In the genomic region with DNA sequence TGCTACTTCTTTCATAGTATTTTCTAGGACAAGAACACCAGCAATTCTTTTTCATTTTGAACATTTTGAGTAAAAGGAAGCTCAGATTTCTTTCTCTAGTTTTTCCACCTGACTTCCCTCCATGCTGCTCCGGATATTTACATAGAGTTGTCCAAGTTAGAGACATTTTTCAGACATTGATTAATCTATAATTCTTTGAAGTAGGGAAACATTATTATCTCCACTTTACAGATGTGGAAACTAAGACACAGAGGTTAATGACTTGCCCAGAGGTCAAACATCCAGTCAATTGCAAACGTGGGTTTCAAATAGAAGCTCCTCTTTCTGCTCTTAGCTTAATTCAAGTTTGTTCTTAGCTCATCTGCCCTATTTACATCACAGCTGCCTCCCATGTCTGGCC, we compare ENCODE assay signal across 28 cellular contexts.
"Had no signal": no experiment of that assay in that cellular context is flagged by ENCODE, and none has a peak within 500 bp of the region (broad histone marks: within the 10 kb centered on the region; RNA-seq: fewer than 3 reads in every experiment).

No MANE protein-coding gene starts in this region.

- DNase-seq: hypothalamus; immature natural killer cell; kidney; left colon; left lung; lower lobe of right lung; mammary epithelial cell; mesenchymal stem cell; naive B cell; natural killer cell; nephron progenitor cell; occipital lobe; stimulated activated CD4-positive, alpha-beta T cell treated with anti-CD3 and anti-CD28 coated beads, Interleukin-12 subunit alpha, Interleukin-12 subunit beta, amount 100 ng/mL, for 4 hours; stimulated activated CD4-positive, alpha-beta T cell treated with anti-CD3 and anti-CD28 coated beads, Interleukin-15, amount 100 ng/mL, for 24 hours; stimulated activated CD4-positive, alpha-beta T cell treated with anti-CD3 and anti-CD28 coated beads, Interleukin-2, amount 100 ng/mL, for 24 hours; stimulated activated CD4-positive, alpha-beta T cell treated with anti-CD3 and anti-CD28 coated beads, Interleukin-4, amount 100 ng/mL, for 1 hour; stimulated activated naive CD4-positive, alpha-beta T cell; tibial artery; upper lobe of right lung had no signal

- H3K4me1 ChIP-seq: left lung, lower lobe of right lung, neural progenitor cell, parathyroid adenoma, right atrium auricular region, suprapubic skin, tibial artery, upper lobe of right lung had no signal

- H3K36me3 Mint-ChIP-seq: immature natural killer cell, naive B cell, natural killer cell, neural progenitor cell had no signal

- H3K4me3 Mint-ChIP-seq: immature natural killer cell; naive B cell; natural killer cell; nephron progenitor cell; neural progenitor cell; stimulated activated naive CD8-positive, alpha-beta T cell treated with anti-CD3 and anti-CD28 coated beads, Interleukin-15, Interleukin-2, amounts not matched to agents 100 ng/mL and 50 ng/mL, for 24 hours had no signal

- ATAC-seq: left colon, left lung, lower lobe of right lung, natural killer cell, sciatic nerve, upper lobe of right lung had no signal

- H3K9me3 ChIP-seq: left lung, lower lobe of right lung, neutrophil, right atrium auricular region, suprapubic skin, thoracic aorta, tibial artery, upper lobe of right lung had no signal

- H3K36me3 ChIP-seq: left lung, lower lobe of right lung, neural progenitor cell, neutrophil, right atrium auricular region, suprapubic skin, thoracic aorta, tibial artery, upper lobe of right lung had no signal

- H3K27ac ChIP-seq: left lung, lower lobe of right lung, neural progenitor cell, neutrophil, parathyroid adenoma, right atrium auricular region, skin epidermis, suprapubic skin, thoracic aorta, tibial artery, upper lobe of right lung had no signal

- H3K4me1 Mint-ChIP-seq: immature natural killer cell, naive B cell, natural killer cell, neural progenitor cell had no signal

- H3K27ac Mint-ChIP-seq: immature natural killer cell; naive B cell; natural killer cell; neural progenitor cell; stimulated activated naive CD8-positive, alpha-beta T cell treated with anti-CD3 and anti-CD28 coated beads, Interleukin-15, Interleukin-2, amounts not matched to agents 100 ng/mL and 50 ng/mL, for 24 hours had no signal

- H3K9me3 Mint-ChIP-seq: nephron progenitor cell; neural progenitor cell; stimulated activated naive CD8-positive, alpha-beta T cell treated with anti-CD3 and anti-CD28 coated beads, Interleukin-15, Interleukin-2, amounts not matched to agents 100 ng/mL and 50 ng/mL, for 24 hours had no signal

- H3K4me3 ChIP-seq: left lung, lower lobe of right lung, neural progenitor cell, right atrium auricular region, skin epidermis, suprapubic skin, thoracic aorta, tibial artery, upper lobe of right lung had no signal

- H3K27me3 ChIP-seq: neural progenitor cell, right atrium auricular region, suprapubic skin, tibial artery had no signal
